ENCODE assay signal across 23 cellular contexts in genomic region chr6:14546036-14546435, GRCh38.
"Had no signal": no experiment of that assay in that cellular context is flagged by ENCODE, and none has a peak within 500 bp of the region (broad histone marks: within the 10 kb centered on the region; RNA-seq: fewer than 3 reads in every experiment).

No MANE protein-coding gene starts in this region.

- DNase-seq: cortex of kidney; effector memory CD8-positive, alpha-beta T cell; erythroblast; esophagus squamous epithelium; foreskin melanocyte; head of caudate nucleus; kidney; left lung; mesenchymal stem cell; mucosa of descending colon; naive thymus-derived CD4-positive, alpha-beta T cell; stimulated activated CD4-positive, alpha-beta T cell treated with anti-CD3 and anti-CD28 coated beads, Interleukin-12 subunit alpha, Interleukin-12 subunit beta, amount 100 ng/mL, for 4 hours; stimulated activated CD4-positive, alpha-beta T cell treated with anti-CD3 and anti-CD28 coated beads, Interleukin-1b, Interleukin-23, amount 100 ng/mL, for 48 hours; stimulated activated CD4-positive, alpha-beta T cell treated with anti-CD3 and anti-CD28 coated beads, Interleukin-4, amount 100 ng/mL, for 1 hour; stimulated activated CD8-positive, alpha-beta memory T cell treated with anti-CD3 and anti-CD28 coated beads, Interleukin-4, amount 100 ng/mL, for 48 hours; stimulated activated naive CD4-positive, alpha-beta T cell treated with Interleukin-2 at 50 U/mL for 16 hours; stomach; thyroid gland had no signal

- H3K36me3 ChIP-seq: esophagus squamous epithelium, left lung, neural progenitor cell, right atrium auricular region, stomach, thyroid gland had no signal

- ATAC-seq: effector memory CD8-positive, alpha-beta T cell; left lung; mucosa of descending colon; naive thymus-derived CD4-positive, alpha-beta T cell had no signal

- H3K4me3 ChIP-seq: esophagus squamous epithelium, hepatocyte, left lung, mucosa of descending colon, neural progenitor cell, right atrium auricular region, smooth muscle cell, stomach, thyroid gland had no signal

- H3K27me3 ChIP-seq: esophagus squamous epithelium, hepatocyte, left lung, neural progenitor cell, right atrium auricular region, stomach, thyroid gland had no signal

- H3K4me2 ChIP-seq: hepatocyte, neural progenitor cell, smooth muscle cell had no signal

- H3K9ac ChIP-seq: neural progenitor cell, parathyroid adenoma had no signal

- H3K4me1 ChIP-seq: esophagus squamous epithelium, left lung, parathyroid adenoma, stomach, thyroid gland had no signal

- H3K79me2 ChIP-seq: hepatocyte, parathyroid adenoma had no signal

- H3K27ac ChIP-seq: esophagus squamous epithelium, hepatocyte, left lung, neural progenitor cell, parathyroid adenoma, right atrium auricular region, stomach, thyroid gland had no signal

- H3K9me3 ChIP-seq: esophagus squamous epithelium, left lung, mucosa of descending colon, right atrium auricular region, stomach, thyroid gland had no signal

- H2AFZ ChIP-seq: hepatocyte, neural progenitor cell, parathyroid adenoma had no signal
